Comparison of ENCODE assay signal across 24 cellular contexts in genomic region chrX:2252331-2253065, GRCh38.
"Had no signal": no experiment of that assay in that cellular context is flagged by ENCODE, and none has a peak within 500 bp of the region (broad histone marks: within the 10 kb centered on the region; RNA-seq: fewer than 3 reads in every experiment).

No MANE protein-coding gene starts in this region.

- H3K4me3 ChIP-seq: gastroesophageal sphincter, neural progenitor cell, psoas muscle, right atrium auricular region, thyroid gland, upper lobe of right lung had no signal

- H3K9ac ChIP-seq: neural progenitor cell had no signal

- H2AFZ ChIP-seq: neural progenitor cell had no signal

- H3K9me3 ChIP-seq: psoas muscle, right atrium auricular region, thyroid gland, upper lobe of right lung had no signal

- H3K4me2 ChIP-seq: neural progenitor cell had no signal

- DNase-seq: activated CD4-positive, alpha-beta T cell treated with anti-CD3 and anti-CD28 coated beads for 1 hour; activated CD4-positive, alpha-beta T cell treated with anti-CD3 and anti-CD28 coated beads, Interleukin-2, amount 50 U/mL, for 1 hour; activated naive CD4-positive, alpha-beta T cell treated with Interleukin-2 at 50 U/mL for 16 hours; activated naive CD8-positive, alpha-beta T cell treated with anti-CD3 and anti-CD28 coated beads for 36 hours; activated T-cell treated with anti-CD3 and anti-CD28 coated beads, Interleukin-2, amount 50 U/mL, for 4 hours; cerebellar nuclear complex; cortex of kidney; endodermal cell; head of caudate nucleus; hypothalamus; left cardiac atrium; mesenchymal stem cell; naive B cell; psoas muscle; stimulated activated CD4-positive, alpha-beta T cell treated with anti-CD3 and anti-CD28 coated beads, Interleukin-12 subunit alpha, Interleukin-12 subunit beta, amount 100 ng/mL, for 4 hours; stimulated activated CD4-positive, alpha-beta T cell treated with anti-CD3 and anti-CD28 coated beads, Interleukin-4, amount 100 ng/mL, for 4 hours; stimulated activated naive CD8-positive, alpha-beta T cell treated with anti-CD3 and anti-CD28 coated beads, Interleukin-15, Interleukin-2, amounts not matched to agents 100 U/mL and 50 U/mL, for 24 hours; T-cell; upper lobe of right lung; WERI-Rb-1 had no signal

- H3K36me3 ChIP-seq: gastroesophageal sphincter, neural progenitor cell, right atrium auricular region, thyroid gland, upper lobe of right lung, WERI-Rb-1 had no signal

- ATAC-seq: activated T-cell treated with anti-CD3 and anti-CD28 coated beads, Interleukin-2, amount 50 U/mL, for 4 hours; gastroesophageal sphincter; psoas muscle; stimulated activated naive CD8-positive, alpha-beta T cell treated with anti-CD3 and anti-CD28 coated beads, Interleukin-15, Interleukin-2, amounts not matched to agents 100 U/mL and 50 U/mL, for 24 hours; T-cell; upper lobe of right lung had no signal

- H3K27me3 ChIP-seq: gastroesophageal sphincter, neural progenitor cell, right atrium auricular region, thyroid gland, upper lobe of right lung had no signal

- H3K27ac ChIP-seq: gastroesophageal sphincter, neural progenitor cell, psoas muscle, right atrium auricular region, thyroid gland, upper lobe of right lung, WERI-Rb-1 had no signal

- H3K4me1 ChIP-seq: gastroesophageal sphincter, psoas muscle, right atrium auricular region, thyroid gland, upper lobe of right lung had no signal
